In the genomic region with DNA sequence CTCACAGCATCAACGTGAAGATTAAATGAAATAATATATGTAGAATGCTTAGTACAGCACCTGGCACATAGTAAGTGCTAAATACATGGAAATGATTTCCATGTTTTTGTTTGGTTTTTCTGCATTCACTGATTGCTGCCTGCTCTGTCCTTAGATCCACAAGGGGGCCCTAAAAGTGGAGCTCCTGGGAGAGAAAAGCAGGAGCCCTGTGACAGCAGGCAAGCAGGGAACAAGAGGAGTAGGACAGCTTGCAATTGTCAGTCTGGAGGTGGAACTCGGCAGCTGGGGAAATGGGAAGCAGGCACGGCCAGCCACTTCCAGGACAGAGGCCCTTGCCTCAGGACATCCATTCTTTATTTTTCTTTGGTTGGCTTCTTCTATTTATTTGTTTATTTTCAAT, we compare ENCODE assay signal across 10 cellular contexts.
DNase-seq lines count a peak whose midpoint lies in the region; ATAC-seq and TF ChIP-seq lines count a peak whose summit lies in the region.
"Had no signal": no experiment of that assay in that cellular context is flagged by ENCODE, and none has a peak within 500 bp of the region (broad histone marks: within the 10 kb centered on the region; RNA-seq: fewer than 3 reads in every experiment).

No MANE protein-coding gene starts in this region.

- H4K91ac ChIP-seq in IMR-90 (ENCODE audit: insufficient read depth, low read depth, low read length) = no peak overlapping the region

- H3K4me1 Mint-ChIP-seq in activated CD4-positive, alpha-beta T cell treated with anti-CD3 and anti-CD28 coated beads for 36 hours = no peaks in the 10 kb centered on the region

- H3K4me1 ChIP-seq in IMR-90 (ENCODE audit: control insufficient read depth, insufficient read depth, low read length) = no peaks in the 10 kb centered on the region
- H3K4me1 ChIP-seq: lower lobe of right lung had no signal

- H3K4me3 ChIP-seq in AG09309 (ENCODE audit: control insufficient read depth, low read depth, low read length) (no peak overlapping the region), IMR-90 (ENCODE audit: insufficient read depth, low read depth, low read length) (no peak overlapping the region), kidney epithelial cell (ENCODE audit: low read depth, low read length) (no peak overlapping the region)
- H3K4me3 ChIP-seq: lower lobe of right lung had no signal

- H4K8ac ChIP-seq in IMR-90 (ENCODE audit: low read depth in 2 of 2, low read length in 2 of 2) = no peak overlapping the region

- in situ Hi-C loops in IMR-90 (cut with MboI; ENCODE audit: low sequenced_read_pairs) = no loop called here

- peaks cover 5% of the 10 kb centered on the region for H3K27me3 Mint-ChIP-seq in activated CD4-positive, alpha-beta T cell treated with anti-CD3 and anti-CD28 coated beads for 36 hours

- no peaks in the 10 kb centered on the region for H3K36me3 Mint-ChIP-seq in activated CD4-positive, alpha-beta T cell treated with anti-CD3 and anti-CD28 coated beads for 36 hours (ENCODE audit: low read depth)

- dilution Hi-C loops in IMR-90 (cut with HindIII; ENCODE audit: low sequenced_read_pairs, unreplicated experiment) = no loop called here

- peak; percentile 51 for TF ChIP-seq RAD21 in IMR-90 (IDR thresholded peaks at IDR 0.05; ENCODE audit: low read length)

- no peak overlapping the region for H3K56ac ChIP-seq in IMR-90 (ENCODE audit: extremely low read depth, insufficient read depth, low read length)

- H3K14ac ChIP-seq in IMR-90 (replicated peaks; ENCODE audit: low read depth, low read length) = no peak overlapping the region

- no peak overlapping the region for H2AK5ac ChIP-seq in IMR-90 (ENCODE audit: low read depth, low read length)

- no peak overlapping the region for H3K4me2 ChIP-seq in IMR-90 (ENCODE audit: low read depth, low read length)

- intact Hi-C loops in IMR-90 (cut with micrococcal nuclease) = loop anchor here (5.0 kb wide), 1 partner anchor 126 kb away; no protein-coding TSS in a partner anchor
- intact Hi-C loops in activated CD4-positive, alpha-beta T cell treated with anti-CD3 and anti-CD28 coated beads for 36 hours (cut with DNase I, micrococcal nuclease) = no loop called here

- H2AFZ ChIP-seq in IMR-90 (replicated peaks; ENCODE audit: low read length, poor library complexity) = no peak overlapping the region

- no peaks in the 10 kb centered on the region for H3K36me3 ChIP-seq in IMR-90 (ENCODE audit: control insufficient read depth, insufficient read depth, low read length)
- H3K36me3 ChIP-seq in kidney epithelial cell (ENCODE audit: control insufficient read depth, insufficient read depth, low read length) = no peaks in the 10 kb centered on the region
- H3K36me3 ChIP-seq: lower lobe of right lung had no signal

- CTCF ChIA-PET in IMR-90 (lab: Yijun Ruan, JAX) = interaction anchor here (0.5 to 1.1 kb wide), 2 partner anchors 11 to 131 kb away, joined by 3 to 4 read pairs; no protein-coding TSS in a partner anchor
- CTCF ChIA-PET in RWPE1 (lab: Yijun Ruan, JAX) = no interaction called here
- CTCF ChIA-PET in activated CD4-positive, alpha-beta T cell treated with anti-CD3 and anti-CD28 coated beads for 36 hours (lab: Charles Lee) = interaction anchor here (0.5 kb wide), 1 partner anchor 90 kb away, joined by 3 read pairs; no protein-coding TSS in a partner anchor

- no peak for TF ChIP-seq POLR2A in IMR-90 (IDR thresholded peaks at IDR 0.05; ENCODE audit: low read depth, low read length)

- no peak overlapping the region for H2BK15ac ChIP-seq in IMR-90 (ENCODE audit: low read depth, low read length)

- no peak overlapping the region for H4K5ac ChIP-seq in IMR-90 (ENCODE audit: low read depth, low read length)

- no CpG with 5 or more reads among the region's 3 CpGs for WGBS in IMR-90 (ENCODE audit: extremely low coverage in 2 of 2, insufficient read length in 1 of 2), 2 experiments

- H3K9me1 ChIP-seq in IMR-90 (ENCODE audit: insufficient read depth, low read length) = no peaks in the 10 kb centered on the region

- H4K20me1 ChIP-seq in IMR-90 (ENCODE audit: insufficient read depth, low read length) = no peaks in the 10 kb centered on the region

- no peak overlapping the region for H2BK5ac ChIP-seq in IMR-90 (ENCODE audit: low read depth, low read length, poor library complexity, severe bottlenecking)

- no peak overlapping the region for H2BK20ac ChIP-seq in IMR-90 (ENCODE audit: low read depth, low read length)

- H2BK120ac ChIP-seq in IMR-90 (ENCODE audit: low read depth, low read length) = no peak overlapping the region

- peak; percentile 57 for ATAC-seq in IMR-90 (ENCODE audit: low read depth)
- ATAC-seq in activated CD4-positive, alpha-beta T cell treated with anti-CD3 and anti-CD28 coated beads for 36 hours = no peak
- ATAC-seq: lower lobe of right lung had no signal

- H3K27me3 ChIP-seq in IMR-90 (ENCODE audit: control insufficient read depth, insufficient read depth, low read length) (peaks cover 6% of the 10 kb centered on the region), kidney epithelial cell (ENCODE audit: control insufficient read depth, insufficient read depth, low read length) (no peaks in the 10 kb centered on the region)

- H3K27ac Mint-ChIP-seq in activated CD4-positive, alpha-beta T cell treated with anti-CD3 and anti-CD28 coated beads for 36 hours = no peak overlapping the region

- peaks cover 2% of the 10 kb centered on the region for H3K9me3 Mint-ChIP-seq in activated CD4-positive, alpha-beta T cell treated with anti-CD3 and anti-CD28 coated beads for 36 hours (ENCODE audit: low read depth)

- no peaks in the 10 kb centered on the region for H3K9me3 ChIP-seq in IMR-90 (ENCODE audit: control insufficient read depth, insufficient read depth, low read length)
- H3K9me3 ChIP-seq: lower lobe of right lung had no signal

- H3K4me3 Mint-ChIP-seq in activated CD4-positive, alpha-beta T cell treated with anti-CD3 and anti-CD28 coated beads for 36 hours = no peak overlapping the region

- no peak overlapping the region for H3K18ac ChIP-seq in IMR-90 (ENCODE audit: low read depth, low read length)

- H2AK9ac ChIP-seq in IMR-90 (replicated peaks; ENCODE audit: low read depth, low read length, poor library complexity) = no peak overlapping the region

- peak; percentile 63 for TF ChIP-seq CTCF in AG09309 (IDR thresholded peaks at IDR 0.05; ENCODE audit: control insufficient read depth, insufficient read depth, low read depth, low read length, missing control alignments)
- peak; percentile 38; the same call in 1 of the 2 replicates for TF ChIP-seq CTCF in IMR-90 (conservative IDR thresholded peaks at IDR 0.05; ENCODE audit: low read depth, low read length)
- TF ChIP-seq CTCF in kidney epithelial cell (IDR thresholded peaks at IDR 0.05; ENCODE audit: insufficient read depth, low read length, poor library complexity, severe bottlenecking) = peak; percentile 44
- no peak for TF ChIP-seq CTCF in RWPE1 (conservative IDR thresholded peaks at IDR 0.05; ENCODE audit: low read depth)

- no peak overlapping the region for H3K9ac ChIP-seq in IMR-90 (ENCODE audit: low read depth, low read length)

- no peak overlapping the region for H3K4ac ChIP-seq in IMR-90 (ENCODE audit: low read depth, low read length)

- H3K27ac ChIP-seq in IMR-90 (ENCODE audit: insufficient read depth, low read length) (no peak overlapping the region), RWPE1 (no peak overlapping the region)
- H3K27ac ChIP-seq: lower lobe of right lung had no signal

- no peak overlapping the region for H3K23ac ChIP-seq in IMR-90 (ENCODE audit: low read depth, low read length)

- POLR2A ChIA-PET in IMR-90 (lab: Charles Lee; ENCODE audit: unreplicated experiment) (no interaction called here), RWPE1 (lab: Yijun Ruan, JAX; ENCODE audit: low non-redundant PET) (no interaction called here)
- POLR2A ChIA-PET in activated CD4-positive, alpha-beta T cell treated with anti-CD3 and anti-CD28 coated beads for 36 hours (lab: Charles Lee) = no interaction called here

- no peaks in the 10 kb centered on the region for H3K79me1 ChIP-seq in IMR-90 (ENCODE audit: low read depth in 1 of 2, low read length in 2 of 2)

- DNase-seq in AG09309 (ENCODE audit: low read depth) (no peak), IMR-90 (peak; percentile 9), cerebellum (ENCODE audit: low spot score) (peak; percentile 2), kidney epithelial cell (ENCODE audit: low read depth) (no peak), RWPE1 (ENCODE audit: low spot score) (no peak), glomerular visceral epithelial cell (ENCODE audit: extremely low spot score) (no peak), GDM1 (lab: John Stamatoyannopoulos, UW) (no peak)
- DNase-seq in activated CD4-positive, alpha-beta T cell treated with anti-CD3 and anti-CD28 coated beads for 36 hours = no peak
- DNase-seq: KBM-7, lower lobe of right lung had no signal

- BruUV-seq in IMR-90 (replicated peaks; lab: Mats Ljungman, UMichigan) = no TSS peak

TF ChIP-seq in IMR-90, 13 proteins besides CTCF, POLR2A, EP300 and RAD21:
- TF ChIP-seq BHLHE40 (IDR thresholded peaks at IDR 0.05; ENCODE audit: low read depth, low read length) (no peak), NFE2L2 (IDR thresholded peaks at IDR 0.05; ENCODE audit: low read depth, low read length) (no peak), MAFK (IDR thresholded peaks at IDR 0.05; ENCODE audit: low read depth, low read length) (no peak), SMC3 (IDR thresholded peaks at IDR 0.05; ENCODE audit: low read depth, low read length) (peak; percentile 39; the same call in 1 of the 2 replicates)

Comparison
In these comparisons a context has a peak if more than half of its experiments do, and no peak if none do; other contexts are left out.
1. DNase-seq: peak in IMR-90 (single experiment) and cerebellum (single experiment); none in AG09309 (single experiment), kidney epithelial cell (single experiment), RWPE1 (single experiment), glomerular visceral epithelial cell (single experiment), GDM1 (single experiment) and activated CD4-positive, alpha-beta T cell treated with anti-CD3 and anti-CD28 coated beads for 36 hours (single experiment).